8 cellular contexts compared by ENCODE assay signal in the genomic region with DNA sequence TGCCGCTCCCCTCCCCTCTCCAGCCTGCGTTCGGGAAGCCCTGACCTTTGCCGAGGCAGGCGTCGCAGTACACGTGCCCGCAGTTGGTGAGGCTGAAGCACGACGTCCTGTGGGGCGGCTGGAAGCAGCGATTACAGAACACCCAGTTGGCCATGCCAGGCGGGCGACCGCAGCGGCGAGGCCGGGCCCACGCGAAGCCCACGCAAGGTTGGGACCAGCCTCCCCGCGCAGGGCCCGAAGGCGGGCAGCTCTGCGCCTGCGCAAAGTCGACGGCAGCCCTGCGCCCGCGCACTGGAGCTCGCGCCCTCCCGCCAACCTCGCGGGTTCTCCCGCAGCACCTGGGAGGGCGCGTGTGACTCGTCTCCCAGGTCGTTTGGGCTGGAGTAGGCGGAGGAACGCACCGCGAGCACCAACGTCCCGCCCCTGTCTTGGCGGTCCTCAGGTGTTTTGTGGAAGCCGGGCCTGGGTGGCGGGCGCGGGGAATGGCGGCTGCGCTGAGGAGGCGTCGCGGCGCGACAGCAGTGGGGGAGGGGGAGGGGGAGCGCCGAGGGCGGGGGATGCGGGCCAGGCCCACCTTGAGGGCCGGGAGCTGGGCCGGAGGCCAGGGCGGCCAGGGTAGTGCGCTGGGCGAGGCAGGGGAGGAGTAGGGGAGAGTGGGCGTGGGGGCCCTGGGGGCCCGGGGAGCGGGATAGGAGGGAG. TPM values are rescaled to one million over a fixed set of nuclear protein-coding genes. Genes with fewer than 3 reads are reported as not detected.
DNase-seq lines count a peak whose midpoint lies in the region; ATAC-seq, FAIRE-seq and TF ChIP-seq lines count a peak whose summit lies in the region.

RNF212 (minus strand) TSS at position 254 of the 699 bp plus-strand sequence; CDS start at position 154, 100 bp downstream.

- no peak within 1 kb of the TSS for H3K27ac ChIP-seq in GM23248
- no peak within 1 kb of the TSS for H3K27ac ChIP-seq in gastrocnemius medialis
- no peak within 1 kb of the TSS for H3K27ac ChIP-seq in brain microvascular endothelial cell

- peak within 1 kb of the TSS; percentile 37; the same call in 1 of the 2 replicates for H3K9ac ChIP-seq in GM23248

- no peaks in the 10 kb centered on the region for H3F3A ChIP-seq in GM23248 (ENCODE audit: insufficient read depth)

- H3K9me2 ChIP-seq in GM23248 (ENCODE audit: insufficient read depth): no peaks in the 10 kb centered on the region

- H3K27me3 ChIP-seq in GM23248 (replicated peaks; ENCODE audit: insufficient read depth): 0 out of 2 replicates have a peak, but pooled peaks cover 8% of the 10 kb centered on the region
- peaks cover 34 to 35% (median 35%) of the 10 kb centered on the region in 3 donors for H3K27me3 ChIP-seq in gastrocnemius medialis
- peaks cover 12% of the 10 kb centered on the region for H3K27me3 ChIP-seq in brain microvascular endothelial cell (replicated peaks)

- H4K20me1 ChIP-seq in GM23248 (ENCODE audit: insufficient read depth): no peaks in the 10 kb centered on the region

- no peaks in the 10 kb centered on the region for H3K36me3 ChIP-seq in GM23248 (ENCODE audit: low read depth)
- no peaks in the 10 kb centered on the region for H3K36me3 ChIP-seq in gastrocnemius medialis
- no peaks in the 10 kb centered on the region for H3K36me3 ChIP-seq in brain microvascular endothelial cell (replicated peaks)

- 16 to 17% methylated on average over 56 to 70 of the region's 72 CpGs for WGBS in GM23248 (ENCODE audit: low coverage in 1 of 2, low lambda C conversion rate in 2 of 2, missing lambda C conversion rate in 2 of 2), 2 experiments

- ATAC-seq in gastrocnemius medialis (no peak), GM21515 (IDR thresholded peaks at IDR 0.05; ENCODE audit: unreplicated experiment) (no peak), HG02973 (IDR thresholded peaks at IDR 0.05; ENCODE audit: unreplicated experiment) (no peak)

- FAIRE-seq in RCC 7860 (lab: Jason Lieb, UNC): no peak

- intact Hi-C loops in gastrocnemius medialis (cut with DNase I; ENCODE audit: low total_unique reads): no loop called here

- H3K4me1 ChIP-seq in GM23248 (ENCODE audit: insufficient read depth) (no peaks in the 10 kb centered on the region; the same call in 1 of the 2 replicates), gastrocnemius medialis (no peaks in the 10 kb centered on the region)

- peak; percentile 61 for DNase-seq in GM23248
- DNase-seq in activated CD8-positive, alpha-beta memory T cell treated with anti-CD3 and anti-CD28 coated beads, Interleukin-2, amount 50 U/mL, for 48 hours: peak; percentile 63
- DNase-seq in glomerular visceral epithelial cell (ENCODE audit: extremely low spot score): peak; percentile 18
- no peak for DNase-seq in gastrocnemius medialis
- DNase-seq in brain microvascular endothelial cell: no peak
- no peak for DNase-seq in RCC 7860 (ENCODE audit: low spot score)

- peak within 1 kb of the TSS; percentile 85 for H2AFZ ChIP-seq in GM23248

- H3K79me2 ChIP-seq in GM23248 (ENCODE audit: insufficient read depth): no peaks in the 10 kb centered on the region

- no peaks in the 10 kb centered on the region for H3K9me3 ChIP-seq in GM23248 (ENCODE audit: low read depth)
- no peaks in the 10 kb centered on the region for H3K9me3 ChIP-seq in gastrocnemius medialis

- in situ Hi-C loops in GM23248 (cut with MboI) (no loop called here), gastrocnemius medialis (cut with MboI; ENCODE audit: low sequenced_read_pairs in 4 of 4) (no loop called here), brain microvascular endothelial cell (cut with HindIII; ENCODE audit: low pct_ligation_motif_present, low sequenced_read_pairs) (loop anchor here (10.0 kb wide), 1 partner anchor 59 kb away; no protein-coding TSS in a partner anchor)

- H3K4me3 ChIP-seq in GM23248 (peak within 1 kb of the TSS; percentile 68), gastrocnemius medialis (peak within 1 kb of the TSS; percentile 13 to 34 (median 30)), brain microvascular endothelial cell (ENCODE audit: low read depth, low read length) (no peak within 1 kb of the TSS)

- no peak for TF ChIP-seq POLR2A in gastrocnemius medialis (IDR thresholded peaks at IDR 0.05)

- TF ChIP-seq CTCF in gastrocnemius medialis (IDR thresholded peaks at IDR 0.05 in 4 of 5, conservative IDR thresholded peaks at IDR 0.05 in 1 of 5): no peak
- TF ChIP-seq CTCF in brain microvascular endothelial cell (IDR thresholded peaks at IDR 0.05; ENCODE audit: low read depth, low read length, missing control alignments): no peak

- H3K4me2 ChIP-seq in GM23248 (ENCODE audit: unreplicated experiment): no peak within 1 kb of the TSS

RNA-seq across cellular contexts. Expression of gene RNF212, which starts in this region (rescaled TPM):
- total RNA-seq in GM23248 (2014; rRNA removed; shearing (Covaris generic)): 0.51 and 2.5 TPM in 2 replicates
- polyA plus RNA-seq in GM23248 (2016; fragmentation: Nextera tagmentation; extraction: Ambion mirVana): 4.9 and 6.0 TPM in 2 replicates
- total RNA-seq in gastrocnemius medialis: 1 to 10 TPM in 1 of 4 donors, not detected in 3; 1.3 TPM

Comparison
In these comparisons a context has a peak if more than half of its experiments do, and no peak if none do; other contexts are left out.
1. DNase-seq: peak in GM23248 (single experiment), activated CD8-positive, alpha-beta memory T cell treated with anti-CD3 and anti-CD28 coated beads, Interleukin-2, amount 50 U/mL, for 48 hours (single experiment) and glomerular visceral epithelial cell (single experiment); none in gastrocnemius medialis (0 of 2), brain microvascular endothelial cell (single experiment) and RCC 7860 (single experiment).